ENCODE assay signal across 22 cellular contexts in genomic region chr3:128563439-128563838, GRCh38.
"Had no signal": no experiment of that assay in that cellular context is flagged by ENCODE, and none has a peak within 500 bp of the region (broad histone marks: within the 10 kb centered on the region; RNA-seq: fewer than 3 reads in every experiment).

No MANE protein-coding gene starts in this region.

- FAIRE-seq: endothelial cell of umbilical vein, frontal cortex, keratinocyte, pancreas, small intestine had no signal

- H3K27me3 ChIP-seq: pancreas had no signal

- H3K9me3 ChIP-seq: esophagus muscularis mucosa, pancreas, prostate gland, suprapubic skin, transverse colon had no signal

- H3K4me3 ChIP-seq: coronary artery, esophagus muscularis mucosa, lung, pancreas, prostate gland, suprapubic skin, transverse colon had no signal

- H3K27ac Mint-ChIP-seq: memory B cell; natural killer cell; stimulated activated naive B cell treated with anti-CD40 and anti-IgM and Interleukin-4, amounts not matched to agents 10 μg/mL and 1 μg/mL and 100 μg/mL, for 72 hours; stimulated activated naive CD8-positive, alpha-beta T cell treated with anti-CD3 and anti-CD28 coated beads, Interleukin-15, Interleukin-2, amounts not matched to agents 100 ng/mL and 50 ng/mL, for 24 hours had no signal

- H3K4me1 ChIP-seq: pancreas, prostate gland, suprapubic skin, transverse colon had no signal

- H3K4me1 Mint-ChIP-seq: memory B cell; natural killer cell; stimulated activated naive B cell treated with anti-CD40 and anti-IgM and Interleukin-4, amounts not matched to agents 10 μg/mL and 1 μg/mL and 100 μg/mL, for 72 hours had no signal

- H3K27ac ChIP-seq: coronary artery, esophagus muscularis mucosa, pancreas, prostate gland, suprapubic skin, transverse colon had no signal

- H3K36me3 ChIP-seq: esophagus muscularis mucosa, pancreas, prostate gland, suprapubic skin, transverse colon had no signal

- H3K9me3 Mint-ChIP-seq: memory B cell; natural killer cell; stimulated activated naive B cell treated with anti-CD40 and anti-IgM and Interleukin-4, amounts not matched to agents 10 μg/mL and 1 μg/mL and 100 μg/mL, for 72 hours; stimulated activated naive CD8-positive, alpha-beta T cell treated with anti-CD3 and anti-CD28 coated beads, Interleukin-15, Interleukin-2, amounts not matched to agents 100 ng/mL and 50 ng/mL, for 24 hours had no signal

- DNase-seq: dermis blood vessel endothelial cell; effector memory CD4-positive, alpha-beta T cell; natural killer cell; occipital lobe; right cardiac atrium; small intestine; stimulated activated CD4-positive, alpha-beta T cell treated with anti-CD3 and anti-CD28 coated beads, Interleukin-15, amount 100 ng/mL, for 24 hours; stimulated activated CD4-positive, alpha-beta T cell treated with anti-CD3 and anti-CD28 coated beads, Interleukin-2, amount 100 ng/mL, for 48 hours; stimulated activated naive B cell treated with anti-CD40 and anti-IgM and Interleukin-4, amounts not matched to agents 10 μg/mL and 1 μg/mL and 100 μg/mL, for 72 hours; transverse colon had no signal

- ATAC-seq: left lobe of liver; natural killer cell; pancreas; right cardiac atrium; stimulated activated naive B cell treated with anti-CD40 and anti-IgM and Interleukin-4, amounts not matched to agents 10 μg/mL and 1 μg/mL and 100 μg/mL, for 72 hours had no signal

- H3K4me3 Mint-ChIP-seq: memory B cell; natural killer cell; stimulated activated naive B cell treated with anti-CD40 and anti-IgM and Interleukin-4, amounts not matched to agents 10 μg/mL and 1 μg/mL and 100 μg/mL, for 72 hours; stimulated activated naive CD8-positive, alpha-beta T cell treated with anti-CD3 and anti-CD28 coated beads, Interleukin-15, Interleukin-2, amounts not matched to agents 100 ng/mL and 50 ng/mL, for 24 hours had no signal
